Comparison of ENCODE assay signal across 34 cellular contexts in genomic region chr1:54695221-54695620, GRCh38. TPM values are rescaled to one million over a fixed set of nuclear protein-coding genes. Genes with fewer than 3 reads are reported as not detected.
"Had no signal": no experiment of that assay in that cellular context is flagged by ENCODE, and none has a peak within 500 bp of the region (broad histone marks: within the 10 kb centered on the region; RNA-seq: fewer than 3 reads in every experiment).

No MANE protein-coding gene starts in this region.

- H3K4me3 ChIP-seq: ascending aorta, breast epithelium, cardiac muscle cell, coronary artery, esophagus muscularis mucosa, gastrocnemius medialis, heart right ventricle had no signal

- ATAC-seq: activated CD8-positive, alpha-beta memory T cell treated with anti-CD3 and anti-CD28 coated beads, Interleukin-2, amount 10 ng/mL, durations not matched to agents 7 days and 5 days; activated CD8-positive, alpha-beta T cell treated with anti-CD3 and anti-CD28 coated beads, Interleukin-2, amount 10 ng/mL, durations not matched to agents 7 days and 5 days; activated naive CD4-positive, alpha-beta T cell treated with anti-CD3 and anti-CD28 coated beads, Interleukin-2, amount 50 U/mL, for 72 hours; activated T-cell treated with anti-CD3 and anti-CD28 coated beads, Interleukin-2, amount 50 U/mL, for 72 hours; effector memory CD8-positive, alpha-beta T cell; foreskin keratinocyte; gastrocnemius medialis; heart right ventricle had no signal

- H3K27ac ChIP-seq: ascending aorta, breast epithelium, cardiac muscle cell, coronary artery, esophagus muscularis mucosa, foreskin keratinocyte, gastrocnemius medialis, heart right ventricle had no signal

- DNase-seq: activated CD4-positive, alpha-beta memory T cell treated with anti-CD3 and anti-CD28 coated beads for 36 hours; activated CD4-positive, alpha-beta T cell treated with anti-CD3 and anti-CD28 coated beads for 36 hours; activated CD4-positive, alpha-beta T cell treated with anti-CD3 and anti-CD28 coated beads, Interleukin-2, amount 10 ng/mL, durations not matched to agents 24 days and 14 days; activated CD4-positive, CD25-positive, alpha-beta regulatory T cell; activated CD4-positive, CD25-positive, alpha-beta regulatory T cell treated with anti-CD3 and anti-CD28 coated beads, Interleukin-2, amount 50 U/mL, for 72 hours; activated CD8-positive, alpha-beta memory T cell treated with anti-CD3 and anti-CD28 coated beads, Interleukin-2, amount 10 ng/mL, durations not matched to agents 7 days and 5 days; activated CD8-positive, alpha-beta memory T cell treated with anti-CD3 and anti-CD28 coated beads, Interleukin-2, amount 50 U/mL, for 48 hours; activated CD8-positive, alpha-beta T cell treated with anti-CD3 and anti-CD28 coated beads, Interleukin-2, amount 10 ng/mL, durations not matched to agents 7 days and 5 days; activated gamma-delta T cell; activated naive CD4-positive, alpha-beta T cell; activated naive CD4-positive, alpha-beta T cell treated with anti-CD3 and anti-CD28 coated beads, Interleukin-2, amount 10 ng/mL, durations not matched to agents 7 days and 5 days; activated naive CD8-positive, alpha-beta T cell treated with anti-CD3 and anti-CD28 coated beads, Interleukin-2, amount 10 ng/mL, durations not matched to agents 7 days and 5 days; activated T-cell treated with anti-CD3 and anti-CD28 coated beads for 4 hours; activated T-cell treated with anti-CD3 and anti-CD28 coated beads, Interleukin-2, amount 50 U/mL, for 24 hours; activated T-cell treated with anti-CD3 and anti-CD28 coated beads, Interleukin-2, amount 50 U/mL, for 72 hours; central memory CD4-positive, alpha-beta T cell; cerebellar nuclear complex; dermis blood vessel endothelial cell; effector CD4-positive, alpha-beta T cell; effector memory CD8-positive, alpha-beta T cell; erythroblast; foreskin keratinocyte; gastrocnemius medialis; glutamatergic neuron; heart right ventricle; T-helper 2 cell had no signal

- H3K36me3 Mint-ChIP-seq: activated CD4-positive, alpha-beta memory T cell treated with anti-CD3 and anti-CD28 coated beads for 36 hours; activated CD8-positive, alpha-beta memory T cell treated with anti-CD3 and anti-CD28 coated beads, Interleukin-2, amount 10 ng/mL, durations not matched to agents 7 days and 5 days; activated naive CD4-positive, alpha-beta T cell treated with anti-CD3 and anti-CD28 coated beads, Interleukin-2, amount 10 ng/mL, durations not matched to agents 7 days and 5 days; activated naive CD4-positive, alpha-beta T cell treated with anti-CD3 and anti-CD28 coated beads, Interleukin-2, amount 50 U/mL, for 72 hours; activated naive CD8-positive, alpha-beta T cell treated with anti-CD3 and anti-CD28 coated beads, Interleukin-2, amount 10 ng/mL, durations not matched to agents 7 days and 5 days; brain had no signal

- H3K27me3 ChIP-seq: ascending aorta, breast epithelium, cardiac muscle cell, esophagus muscularis mucosa, foreskin keratinocyte, gastrocnemius medialis, heart right ventricle had no signal

- H3K9me3 Mint-ChIP-seq: activated CD4-positive, alpha-beta memory T cell treated with anti-CD3 and anti-CD28 coated beads for 36 hours; activated CD4-positive, alpha-beta T cell treated with anti-CD3 and anti-CD28 coated beads, Interleukin-2, amount 10 ng/mL, durations not matched to agents 24 days and 14 days; activated naive CD4-positive, alpha-beta T cell treated with anti-CD3 and anti-CD28 coated beads, Interleukin-2, amount 10 ng/mL, durations not matched to agents 7 days and 5 days; activated naive CD4-positive, alpha-beta T cell treated with anti-CD3 and anti-CD28 coated beads, Interleukin-2, amount 50 U/mL, for 72 hours; activated naive CD8-positive, alpha-beta T cell treated with anti-CD3 and anti-CD28 coated beads, Interleukin-2, amount 10 ng/mL, durations not matched to agents 7 days and 5 days; activated T-cell treated with anti-CD3 and anti-CD28 coated beads, Interleukin-2, amount 50 U/mL, for 24 hours; activated T-cell treated with anti-CD3 and anti-CD28 coated beads, Interleukin-2, amount 50 U/mL, for 72 hours; effector memory CD8-positive, alpha-beta T cell had no signal

- H3K36me3 ChIP-seq: breast epithelium, cardiac muscle cell, gastrocnemius medialis had no signal

- H3K27ac Mint-ChIP-seq: activated CD4-positive, alpha-beta memory T cell treated with anti-CD3 and anti-CD28 coated beads for 36 hours; activated CD4-positive, alpha-beta T cell treated with anti-CD3 and anti-CD28 coated beads for 36 hours; activated CD4-positive, alpha-beta T cell treated with anti-CD3 and anti-CD28 coated beads, Interleukin-2, amount 10 ng/mL, durations not matched to agents 24 days and 14 days; activated CD8-positive, alpha-beta memory T cell treated with anti-CD3 and anti-CD28 coated beads, Interleukin-2, amount 10 ng/mL, durations not matched to agents 7 days and 5 days; activated CD8-positive, alpha-beta T cell treated with anti-CD3 and anti-CD28 coated beads, Interleukin-2, amount 10 ng/mL, durations not matched to agents 7 days and 5 days; activated naive CD4-positive, alpha-beta T cell treated with anti-CD3 and anti-CD28 coated beads, Interleukin-2, amount 10 ng/mL, durations not matched to agents 7 days and 5 days; activated naive CD4-positive, alpha-beta T cell treated with anti-CD3 and anti-CD28 coated beads, Interleukin-2, amount 50 U/mL, for 72 hours; activated naive CD8-positive, alpha-beta T cell treated with anti-CD3 and anti-CD28 coated beads, Interleukin-2, amount 10 ng/mL, durations not matched to agents 7 days and 5 days; activated T-cell treated with anti-CD3 and anti-CD28 coated beads, Interleukin-2, amount 50 U/mL, for 24 hours; activated T-cell treated with anti-CD3 and anti-CD28 coated beads, Interleukin-2, amount 50 U/mL, for 72 hours; brain; effector memory CD8-positive, alpha-beta T cell had no signal

- H3K4me1 Mint-ChIP-seq: activated CD4-positive, alpha-beta T cell treated with anti-CD3 and anti-CD28 coated beads, Interleukin-2, amount 10 ng/mL, durations not matched to agents 24 days and 14 days; activated CD8-positive, alpha-beta memory T cell treated with anti-CD3 and anti-CD28 coated beads, Interleukin-2, amount 10 ng/mL, durations not matched to agents 7 days and 5 days; activated naive CD4-positive, alpha-beta T cell treated with anti-CD3 and anti-CD28 coated beads, Interleukin-2, amount 10 ng/mL, durations not matched to agents 7 days and 5 days; activated naive CD8-positive, alpha-beta T cell treated with anti-CD3 and anti-CD28 coated beads, Interleukin-2, amount 10 ng/mL, durations not matched to agents 7 days and 5 days; brain had no signal

- H3K4me1 ChIP-seq: ascending aorta, breast epithelium, esophagus muscularis mucosa, foreskin keratinocyte, gastrocnemius medialis, heart right ventricle had no signal

- H3K9me3 ChIP-seq: ascending aorta, breast epithelium, esophagus muscularis mucosa, gastrocnemius medialis, heart right ventricle had no signal

- H3K4me3 Mint-ChIP-seq: activated CD4-positive, alpha-beta memory T cell treated with anti-CD3 and anti-CD28 coated beads for 36 hours; activated CD4-positive, alpha-beta T cell treated with anti-CD3 and anti-CD28 coated beads for 36 hours; activated CD4-positive, alpha-beta T cell treated with anti-CD3 and anti-CD28 coated beads, Interleukin-2, amount 10 ng/mL, durations not matched to agents 24 days and 14 days; activated CD8-positive, alpha-beta memory T cell treated with anti-CD3 and anti-CD28 coated beads, Interleukin-2, amount 10 ng/mL, durations not matched to agents 7 days and 5 days; activated CD8-positive, alpha-beta T cell treated with anti-CD3 and anti-CD28 coated beads, Interleukin-2, amount 10 ng/mL, durations not matched to agents 7 days and 5 days; activated naive CD4-positive, alpha-beta T cell treated with anti-CD3 and anti-CD28 coated beads, Interleukin-2, amount 10 ng/mL, durations not matched to agents 7 days and 5 days; activated naive CD8-positive, alpha-beta T cell treated with anti-CD3 and anti-CD28 coated beads, Interleukin-2, amount 10 ng/mL, durations not matched to agents 7 days and 5 days; activated T-cell treated with anti-CD3 and anti-CD28 coated beads, Interleukin-2, amount 50 U/mL, for 24 hours; activated T-cell treated with anti-CD3 and anti-CD28 coated beads, Interleukin-2, amount 50 U/mL, for 72 hours; brain; effector memory CD8-positive, alpha-beta T cell had no signal

RNA-seq across cellular contexts. Expression of gene MROH7, which starts 53.6 kb away (rescaled TPM):
- total RNA-seq: activated CD8-positive, alpha-beta memory T cell treated with anti-CD3 and anti-CD28 coated beads for 36 hours; activated CD8-positive, alpha-beta memory T cell treated with anti-CD3 and anti-CD28 coated beads, Interleukin-2, amount 10 ng/mL, durations not matched to agents 7 days and 5 days; activated CD8-positive, alpha-beta T cell treated with anti-CD3 and anti-CD28 coated beads, Interleukin-2, amount 10 ng/mL, durations not matched to agents 7 days and 5 days; foreskin keratinocyte had no signal
